ENCODE assay signal across 21 cellular contexts in the genomic region with DNA sequence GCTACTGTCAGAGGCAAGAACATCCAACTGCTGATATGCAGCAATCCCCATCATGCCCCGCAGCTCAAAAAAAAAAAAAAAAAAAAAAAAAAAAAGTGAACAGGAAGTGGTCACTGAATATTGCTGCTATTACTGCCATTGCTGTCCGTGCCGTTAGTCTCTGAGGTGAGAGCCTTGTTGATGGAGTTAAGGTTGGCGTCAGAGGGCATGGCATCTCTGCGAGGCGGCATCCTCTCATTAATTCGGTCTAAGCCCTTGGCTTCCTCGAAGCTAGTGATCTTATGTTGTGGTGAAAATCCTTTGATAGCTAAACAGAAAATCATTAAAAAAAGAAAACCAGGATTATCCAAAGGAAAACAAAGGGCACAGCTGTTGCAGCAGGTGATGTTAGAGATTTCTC.
"Had no signal": no experiment of that assay in that cellular context is flagged by ENCODE, and none has a peak within 500 bp of the region (broad histone marks: within the 10 kb centered on the region; RNA-seq: fewer than 3 reads in every experiment).

No MANE protein-coding gene starts in this region.

- H3K27ac ChIP-seq: cardiac muscle cell, esophagus squamous epithelium, pancreas, right lobe of liver, thyroid gland had no signal

- H3K4me3 Mint-ChIP-seq: activated CD4-positive, alpha-beta T cell treated with anti-CD3 and anti-CD28 coated beads, Interleukin-2, amount 10 ng/mL, durations not matched to agents 24 days and 14 days; activated CD8-positive, alpha-beta T cell treated with anti-CD3 and anti-CD28 coated beads for 36 hours; activated naive CD8-positive, alpha-beta T cell treated with anti-CD3 and anti-CD28 coated beads, Interleukin-2, amount 10 ng/mL, durations not matched to agents 7 days and 5 days; activated T-helper 17 cell treated with anti-CD3 and anti-CD28 coated beads, Interleukin-2, amount 50 U/mL, for 72 hours; dendritic cell treated with granulocyte-macrophage colony-stimulating factor and Interleukin-4, amounts not matched to agents 40 ng/mL and 50 ng/mL, for 4 days; naive B cell had no signal

- H3K9me3 ChIP-seq: esophagus squamous epithelium, mucosa of descending colon, pancreas, right lobe of liver, thyroid gland had no signal

- H3K4me3 ChIP-seq: cardiac muscle cell, esophagus squamous epithelium, mucosa of descending colon, pancreas, right lobe of liver, thyroid gland had no signal

- ATAC-seq: activated CD8-positive, alpha-beta T cell treated with anti-CD3 and anti-CD28 coated beads for 36 hours; activated T-helper 17 cell treated with anti-CD3 and anti-CD28 coated beads, Interleukin-2, amount 50 U/mL, for 72 hours; mucosa of descending colon; pancreas; right lobe of liver had no signal

- H3K27ac Mint-ChIP-seq: activated CD4-positive, alpha-beta T cell treated with anti-CD3 and anti-CD28 coated beads, Interleukin-2, amount 10 ng/mL, durations not matched to agents 24 days and 14 days; activated CD8-positive, alpha-beta T cell treated with anti-CD3 and anti-CD28 coated beads for 36 hours; activated naive CD8-positive, alpha-beta T cell treated with anti-CD3 and anti-CD28 coated beads, Interleukin-2, amount 10 ng/mL, durations not matched to agents 7 days and 5 days; activated T-helper 17 cell treated with anti-CD3 and anti-CD28 coated beads, Interleukin-2, amount 50 U/mL, for 72 hours; dendritic cell treated with granulocyte-macrophage colony-stimulating factor and Interleukin-4, amounts not matched to agents 40 ng/mL and 50 ng/mL, for 4 days had no signal

- H3K36me3 ChIP-seq: pancreas, right lobe of liver had no signal

- H3K4me1 ChIP-seq: pancreas, right lobe of liver, thyroid gland had no signal

- DNase-seq: activated CD4-positive, alpha-beta T cell treated with anti-CD3 and anti-CD28 coated beads, Interleukin-2, amount 10 ng/mL, durations not matched to agents 24 days and 14 days; activated CD4-positive, CD25-positive, alpha-beta regulatory T cell; activated CD8-positive, alpha-beta T cell treated with anti-CD3 and anti-CD28 coated beads for 36 hours; activated naive CD4-positive, alpha-beta T cell; activated naive CD8-positive, alpha-beta T cell treated with anti-CD3 and anti-CD28 coated beads, Interleukin-2, amount 10 ng/mL, durations not matched to agents 7 days and 5 days; activated T-cell treated with anti-CD3 and anti-CD28 coated beads, Interleukin-2, amount 50 U/mL, for 1 hour; amygdala; effector memory CD4-positive, alpha-beta T cell; esophagus squamous epithelium; mesenchymal stem cell; mucosa of descending colon; naive B cell; pancreas; right lobe of liver; stimulated activated CD8-positive, alpha-beta memory T cell treated with anti-CD3 and anti-CD28 coated beads, Interleukin-4, amount 100 ng/mL, for 48 hours; stimulated activated naive CD4-positive, alpha-beta T cell treated with Interleukin-2 at 50 U/mL for 16 hours; T-helper 9 cell; thyroid gland had no signal

- FAIRE-seq: pancreas had no signal

- H3K9me3 Mint-ChIP-seq: activated CD8-positive, alpha-beta T cell treated with anti-CD3 and anti-CD28 coated beads for 36 hours; activated T-helper 17 cell treated with anti-CD3 and anti-CD28 coated beads, Interleukin-2, amount 50 U/mL, for 72 hours; dendritic cell treated with granulocyte-macrophage colony-stimulating factor and Interleukin-4, amounts not matched to agents 40 ng/mL and 50 ng/mL, for 4 days; naive B cell had no signal

- H3K27me3 Mint-ChIP-seq: activated CD4-positive, alpha-beta T cell treated with anti-CD3 and anti-CD28 coated beads, Interleukin-2, amount 10 ng/mL, durations not matched to agents 24 days and 14 days; activated CD8-positive, alpha-beta T cell treated with anti-CD3 and anti-CD28 coated beads for 36 hours; activated naive CD8-positive, alpha-beta T cell treated with anti-CD3 and anti-CD28 coated beads, Interleukin-2, amount 10 ng/mL, durations not matched to agents 7 days and 5 days; activated T-helper 17 cell treated with anti-CD3 and anti-CD28 coated beads, Interleukin-2, amount 50 U/mL, for 72 hours; dendritic cell treated with granulocyte-macrophage colony-stimulating factor and Interleukin-4, amounts not matched to agents 40 ng/mL and 50 ng/mL, for 4 days; naive B cell had no signal

- H3K27me3 ChIP-seq: cardiac muscle cell, esophagus squamous epithelium, pancreas, right lobe of liver, thyroid gland had no signal
